In the genomic region with DNA sequence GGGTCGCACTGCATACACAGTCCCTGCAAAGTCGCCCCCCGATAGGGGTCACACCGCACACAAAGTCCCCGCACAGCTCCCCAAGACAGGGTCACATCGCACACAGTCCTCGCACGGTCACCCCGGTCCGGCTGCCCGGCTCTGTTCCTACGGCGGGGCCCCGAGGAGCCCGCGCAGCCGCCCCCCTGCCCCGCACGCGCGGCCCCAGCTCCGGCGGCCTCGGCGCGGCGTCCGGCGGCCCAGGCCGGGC, we compare ENCODE assay signal across 8 cellular contexts. TPM values are rescaled to one million over a fixed set of nuclear protein-coding genes. Genes with fewer than 3 reads are reported as not detected.
DNase-seq lines count a peak whose midpoint lies in the region; ATAC-seq and TF ChIP-seq lines count a peak whose summit lies in the region.

No MANE protein-coding gene starts in this region.

- peak overlapping the region; percentile 95 for H3K27ac Mint-ChIP-seq in progenitor cell of endocrine pancreas

- H3K4me1 Mint-ChIP-seq in progenitor cell of endocrine pancreas (ENCODE audit: low read depth) = peaks cover 39% of the 10 kb centered on the region

- peaks cover 22% of the 10 kb centered on the region for H3K27me3 Mint-ChIP-seq in progenitor cell of endocrine pancreas

- no peak for DNase-seq in SJCRH30
- no peak for DNase-seq in fibroblast of mammary gland (ENCODE audit: low read depth)
- no peak for DNase-seq in progenitor cell of endocrine pancreas (ENCODE audit: low spot score, unreplicated experiment)
- DNase-seq in EL = no peak
- DNase-seq in iPS-NIHi11 (ENCODE audit: low spot score) = no peak
- DNase-seq in NCI-H345 (lab: John Stamatoyannopoulos, UW) = no peak

- peak overlapping the region; percentile 60 for H3K27ac ChIP-seq in SJCRH30

- ATAC-seq in GM21737 (IDR thresholded peaks at IDR 0.05; ENCODE audit: unreplicated experiment) (peak; percentile 23), GM19328 (IDR thresholded peaks at IDR 0.05; ENCODE audit: unreplicated experiment) (no peak)

- H3K4me3 Mint-ChIP-seq in progenitor cell of endocrine pancreas (ENCODE audit: low read depth) = peak overlapping the region; percentile 91

- H3K27me3 ChIP-seq in SJCRH30 = no peaks in the 10 kb centered on the region

- no peak for TF ChIP-seq CTCF in fibroblast of mammary gland (conservative IDR thresholded peaks at IDR 0.05; ENCODE audit: control insufficient read depth, insufficient read depth, low read depth, low read length)
- TF ChIP-seq CTCF in progenitor cell of endocrine pancreas (IDR thresholded peaks at IDR 0.05; ENCODE audit: unreplicated experiment) = no peak

- peaks cover 7% of the 10 kb centered on the region for H3K36me3 Mint-ChIP-seq in progenitor cell of endocrine pancreas (ENCODE audit: insufficient read depth)

- H3K4me1 ChIP-seq in SJCRH30 = peaks cover 2% of the 10 kb centered on the region; the same call in 1 of the 2 replicates

- 0 out of 2 replicates have a peak, but pooled peaks cover 3% of the 10 kb centered on the region for H3K36me3 ChIP-seq in SJCRH30

- H3K4me3 ChIP-seq in SJCRH30 (peak overlapping the region; percentile 86), fibroblast of mammary gland (ENCODE audit: control insufficient read depth, low read depth, low read length) (peak overlapping the region; percentile 99)

- H3K9me3 Mint-ChIP-seq in progenitor cell of endocrine pancreas (ENCODE audit: low read depth) = no peaks in the 10 kb centered on the region

- H3K9me3 ChIP-seq in SJCRH30 (replicated peaks) = 0 out of 2 replicates have a peak, but pooled peaks cover 4% of the 10 kb centered on the region

RNA-seq across cellular contexts. Expression of a gene that starts 0.3 kb away (rescaled TPM):
- 12.1 and 12.3 TPM in 2 replicates for total RNA-seq in SJCRH30 (2014; rRNA removed; shearing (Covaris generic))
- total RNA-seq in progenitor cell of endocrine pancreas = 37.2 and 38.8 TPM in 2 replicates

RNA-seq across cellular contexts. Expression of a gene that starts 22.8 kb away (rescaled TPM):
- total RNA-seq in SJCRH30 (2014; rRNA removed; shearing (Covaris generic)) = not detected in 2 replicates
- not detected in 2 replicates for total RNA-seq in progenitor cell of endocrine pancreas
